Comparison of ENCODE assay signal across 8 cellular contexts in the genomic region with DNA sequence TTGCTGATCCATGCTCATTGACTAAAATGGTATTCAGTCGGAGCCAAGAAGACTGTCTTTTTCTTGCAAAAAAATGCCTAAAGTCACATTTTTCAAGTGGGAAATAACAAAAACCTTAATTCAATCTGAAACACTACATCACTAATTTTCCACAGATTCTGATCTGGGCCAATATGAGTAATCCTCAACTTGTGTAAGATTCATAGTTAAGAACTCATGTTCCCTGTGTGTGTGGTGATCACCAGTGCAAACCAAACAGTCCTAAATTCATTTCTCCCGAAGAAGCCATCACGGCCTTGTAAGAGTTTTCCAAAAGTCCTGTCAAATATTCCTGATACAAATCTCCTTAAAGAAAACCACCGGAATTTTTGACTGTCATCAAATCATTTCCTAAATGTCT.
"Had no signal": no experiment of that assay in that cellular context is flagged by ENCODE, and none has a peak within 500 bp of the region (broad histone marks: within the 10 kb centered on the region; RNA-seq: fewer than 3 reads in every experiment).

No MANE protein-coding gene starts in this region.

- H3K4me2 ChIP-seq: GM23338, KMS-11 had no signal

- DNase-seq: H9, HCEC 1CT, KBM-7 had no signal

- H3K27ac Mint-ChIP-seq: GM23338, H9 had no signal

- H3K27ac ChIP-seq: HL-60, KMS-11 had no signal

- H2AFZ ChIP-seq: GM23338 had no signal

- H3K4me1 Mint-ChIP-seq: IgD-negative memory B cell had no signal

- H3K4me3 Mint-ChIP-seq: GM23338, H9, IgD-negative memory B cell had no signal

- H3K9ac ChIP-seq: KMS-11 had no signal

- H3K4me3 ChIP-seq: GM23338 had no signal

- ATAC-seq: GM23338, HepG2 had no signal
